In genomic region chr16:31199430-31200041, GRCh38 we compare ENCODE assay signal across 16 cellular contexts. TPM values are rescaled to one million over a fixed set of nuclear protein-coding genes. Genes with fewer than 3 reads are reported as not detected.
DNase-seq lines count a peak whose midpoint lies in the region; ATAC-seq and TF ChIP-seq lines count a peak whose summit lies in the region.
"Had no signal": no experiment of that assay in that cellular context is flagged by ENCODE, and none has a peak within 500 bp of the region (broad histone marks: within the 10 kb centered on the region; RNA-seq: fewer than 3 reads in every experiment).

No MANE protein-coding gene starts in this region.

- peaks cover 44 to 66% (median 53%) of the 10 kb centered on the region in 11 experiments for H3K36me3 ChIP-seq in BLaER1 treated with 17β-estradiol and CSF1 and Interleukin-3, amounts not matched to agents 10 nM and 100 nM

- peaks cover 57 to 91% (median 76%) of the 10 kb centered on the region in 10 experiments for H3K4me1 ChIP-seq in BLaER1 treated with 17β-estradiol and CSF1 and Interleukin-3, amounts not matched to agents 10 nM and 100 nM

- peak overlapping the region; percentile 92 to 99 (median 96); a peak in 21 of 22 replicates for H3K4me2 ChIP-seq in BLaER1 treated with 17β-estradiol and CSF1 and Interleukin-3, amounts not matched to agents 10 nM and 100 nM
- H3K4me2 ChIP-seq: smooth muscle cell had no signal

- peak overlapping the region in 4 of 11 experiments; percentile 9 to 90 (median 55); a peak in 5 of 22 replicates for H3K9ac ChIP-seq in BLaER1 treated with 17β-estradiol and CSF1 and Interleukin-3, amounts not matched to agents 10 nM and 100 nM

- CTCF ChIA-PET in Calu3 (lab: Charles Lee), result interaction anchor here (0.7 kb wide), 1 partner anchor 201 kb away, joined by 3 read pairs; no protein-coding TSS in a partner anchor
- CTCF ChIA-PET in activated CD8-positive, alpha-beta T cell treated with anti-CD3 and anti-CD28 coated beads, Interleukin-2, amount 10 ng/mL, durations not matched to agents 7 days and 5 days (lab: Charles Lee), result interaction anchor here (1.3 to 4.4 kb wide), 3 partner anchors 134 to 244 kb away, joined by 4 to 35 read pairs (median 4); no protein-coding TSS in a partner anchor

- H3K9me3 ChIP-seq in BLaER1 treated with 17β-estradiol and CSF1 and Interleukin-3, amounts not matched to agents 10 nM and 100 nM (replicated peaks in 1 of 11), result no peaks in the 10 kb centered on the region
- H3K9me3 ChIP-seq: esophagus muscularis mucosa, SJSA1 had no signal

- intact Hi-C loops in Calu3 (cut with micrococcal nuclease; ENCODE audit: unreplicated experiment), result loop anchor here (5.0 kb wide), 2 partner anchors 133 to 243 kb away; partner anchors contain the start of gene ZNF843

- H3K27me3 Mint-ChIP-seq in Calu3 (ENCODE audit: unreplicated experiment), result peaks cover 12% of the 10 kb centered on the region
- H3K27me3 Mint-ChIP-seq in activated CD8-positive, alpha-beta T cell treated with anti-CD3 and anti-CD28 coated beads, Interleukin-2, amount 10 ng/mL, durations not matched to agents 7 days and 5 days (ENCODE audit: low read depth), result no peaks in the 10 kb centered on the region
- H3K27me3 Mint-ChIP-seq in memory B cell, result no peaks in the 10 kb centered on the region

- peaks cover 59 to 75% (median 71%) of the 10 kb centered on the region in 11 experiments for H4K20me1 ChIP-seq in BLaER1 treated with 17β-estradiol and CSF1 and Interleukin-3, amounts not matched to agents 10 nM and 100 nM

- TF ChIP-seq CTCF in Calu3 (IDR thresholded peaks at IDR 0.05; ENCODE audit: unreplicated experiment), result no peak

- peaks cover 26% of the 10 kb centered on the region for H3K4me1 Mint-ChIP-seq in Calu3 (ENCODE audit: low read depth, unreplicated experiment)
- peaks cover 77% of the 10 kb centered on the region for H3K4me1 Mint-ChIP-seq in activated CD8-positive, alpha-beta T cell treated with anti-CD3 and anti-CD28 coated beads, Interleukin-2, amount 10 ng/mL, durations not matched to agents 7 days and 5 days (ENCODE audit: low read depth)
- peaks cover 43% of the 10 kb centered on the region for H3K4me1 Mint-ChIP-seq in memory B cell

- no TSS peak for BruUV-seq in Calu3 (replicated peaks; lab: Mats Ljungman, UMichigan)

- H3K27ac Mint-ChIP-seq in Calu3 (ENCODE audit: unreplicated experiment) (peak overlapping the region; percentile 10), memory B cell (peak overlapping the region; percentile 5)
- peak overlapping the region; percentile 40 for H3K27ac Mint-ChIP-seq in activated CD8-positive, alpha-beta T cell treated with anti-CD3 and anti-CD28 coated beads, Interleukin-2, amount 10 ng/mL, durations not matched to agents 7 days and 5 days

- H3K9me3 Mint-ChIP-seq in Calu3 (ENCODE audit: low read depth, unreplicated experiment) (no peaks in the 10 kb centered on the region), memory B cell (no peaks in the 10 kb centered on the region)
- H3K9me3 Mint-ChIP-seq in activated CD8-positive, alpha-beta T cell treated with anti-CD3 and anti-CD28 coated beads, Interleukin-2, amount 10 ng/mL, durations not matched to agents 7 days and 5 days (ENCODE audit: insufficient read depth), result no peaks in the 10 kb centered on the region

- ATAC-seq in activated CD8-positive, alpha-beta T cell treated with anti-CD3 and anti-CD28 coated beads, Interleukin-2, amount 10 ng/mL, durations not matched to agents 7 days and 5 days, result no peak
- ATAC-seq in memory B cell (ENCODE audit: low read depth) (no peak), HG03159 (IDR thresholded peaks at IDR 0.05; ENCODE audit: unreplicated experiment) (no peak)

- no peak overlapping the region for H3K4me3 Mint-ChIP-seq in Calu3 (ENCODE audit: low read depth, unreplicated experiment)
- peak overlapping the region; percentile 16 for H3K4me3 Mint-ChIP-seq in activated CD8-positive, alpha-beta T cell treated with anti-CD3 and anti-CD28 coated beads, Interleukin-2, amount 10 ng/mL, durations not matched to agents 7 days and 5 days
- H3K4me3 Mint-ChIP-seq in memory B cell, result peak overlapping the region; percentile 15

- H3K36me3 Mint-ChIP-seq in Calu3 (ENCODE audit: insufficient read depth, unreplicated experiment) (peaks cover 81% of the 10 kb centered on the region), memory B cell (peaks cover 12% of the 10 kb centered on the region)
- peaks cover 54% of the 10 kb centered on the region for H3K36me3 Mint-ChIP-seq in activated CD8-positive, alpha-beta T cell treated with anti-CD3 and anti-CD28 coated beads, Interleukin-2, amount 10 ng/mL, durations not matched to agents 7 days and 5 days (ENCODE audit: low read depth)

- peak overlapping the region in 1 of 10 experiments; percentile 91; a peak in 2 of 20 replicates for H3K4me3 ChIP-seq in BLaER1 treated with 17β-estradiol and CSF1 and Interleukin-3, amounts not matched to agents 10 nM and 100 nM
- H3K4me3 ChIP-seq: esophagus muscularis mucosa, SJSA1, smooth muscle cell had no signal

- H3K27ac ChIP-seq in BLaER1 treated with 17β-estradiol and CSF1 and Interleukin-3, amounts not matched to agents 10 nM and 100 nM, result no peak overlapping the region
- H3K27ac ChIP-seq: esophagus muscularis mucosa, SJSA1 had no signal

- no peaks in the 10 kb centered on the region for H3K27me3 ChIP-seq in BLaER1 treated with 17β-estradiol and CSF1 and Interleukin-3, amounts not matched to agents 10 nM and 100 nM

- DNase-seq in Calu3 (no peak), memory B cell (ENCODE audit: low spot score in 2 of 2) (no peak), EL (no peak), NCI-H2196 treated with DMSO at 0.1 percent for 48 hours (lab: John Stamatoyannopoulos, UW; ENCODE audit: unreplicated experiment) (no peak), dedifferentiated amniotic fluid mesenchymal stem cell (ENCODE audit: extremely low spot score) (no peak)
- DNase-seq in activated CD8-positive, alpha-beta T cell treated with anti-CD3 and anti-CD28 coated beads, Interleukin-2, amount 10 ng/mL, durations not matched to agents 7 days and 5 days, result no peak
- DNase-seq: amniotic stem cell, NCI-H1436 treated with DMSO at 0.1 percent for 48 hours, NCI-H446 had no signal

- POLR2A ChIA-PET in activated CD8-positive, alpha-beta T cell treated with anti-CD3 and anti-CD28 coated beads, Interleukin-2, amount 10 ng/mL, durations not matched to agents 7 days and 5 days (lab: Charles Lee), result interaction anchor here (5.3 to 7.1 kb wide), 2 partner anchors 13 to 18 kb away, joined by 34 to 87 read pairs; partner anchors contain the start of gene FUS

RNA-seq across cellular contexts. Expression of gene PYCARD, which starts 3.0 kb away (rescaled TPM):
- total RNA-seq in Calu3 (2022), result 24.3 and 30.9 TPM in 2 replicates
- total RNA-seq in activated CD8-positive, alpha-beta T cell treated with anti-CD3 and anti-CD28 coated beads, Interleukin-2, amount 10 ng/mL, durations not matched to agents 7 days and 5 days, result 10 to 100 TPM; 97.7 to 99.5 TPM

RNA-seq across cellular contexts. Expression of gene TRIM72, which starts 14.4 kb away (rescaled TPM):
- total RNA-seq in Calu3 (2022), result not detected in 2 replicates
- total RNA-seq in activated CD8-positive, alpha-beta T cell treated with anti-CD3 and anti-CD28 coated beads, Interleukin-2, amount 10 ng/mL, durations not matched to agents 7 days and 5 days, result not detected
- total RNA-seq: Daoy, SJSA1 had no signal

RNA-seq across cellular contexts. Expression of gene PYDC1, which starts 17.4 kb away (rescaled TPM):
- total RNA-seq in Calu3 (2022), result not detected in 2 replicates
- not detected for total RNA-seq in activated CD8-positive, alpha-beta T cell treated with anti-CD3 and anti-CD28 coated beads, Interleukin-2, amount 10 ng/mL, durations not matched to agents 7 days and 5 days
- total RNA-seq: Daoy, esophagus muscularis mucosa, LHCN-M2, SJSA1, smooth muscle cell had no signal

RNA-seq across cellular contexts. Expression of gene FUS, which starts 19.6 kb away (rescaled TPM):
- total RNA-seq in Calu3 (2022), result 550 and 629 TPM in 2 replicates
- 100 to 1,000 TPM; 536 to 569 TPM for total RNA-seq in activated CD8-positive, alpha-beta T cell treated with anti-CD3 and anti-CD28 coated beads, Interleukin-2, amount 10 ng/mL, durations not matched to agents 7 days and 5 days

RNA-seq across cellular contexts. Expression of gene PRSS36, which starts 49.7 kb away (rescaled TPM):
- 1.6 TPM in 2 replicates for total RNA-seq in Calu3 (2022)
- total RNA-seq in activated CD8-positive, alpha-beta T cell treated with anti-CD3 and anti-CD28 coated beads, Interleukin-2, amount 10 ng/mL, durations not matched to agents 7 days and 5 days, result 1 to 10 TPM in 1 of 2 experiments, under 1 TPM in 1; 0.95 to 1.3 TPM
